ENCODE assay signal across 1 cellular context in the genomic region with DNA sequence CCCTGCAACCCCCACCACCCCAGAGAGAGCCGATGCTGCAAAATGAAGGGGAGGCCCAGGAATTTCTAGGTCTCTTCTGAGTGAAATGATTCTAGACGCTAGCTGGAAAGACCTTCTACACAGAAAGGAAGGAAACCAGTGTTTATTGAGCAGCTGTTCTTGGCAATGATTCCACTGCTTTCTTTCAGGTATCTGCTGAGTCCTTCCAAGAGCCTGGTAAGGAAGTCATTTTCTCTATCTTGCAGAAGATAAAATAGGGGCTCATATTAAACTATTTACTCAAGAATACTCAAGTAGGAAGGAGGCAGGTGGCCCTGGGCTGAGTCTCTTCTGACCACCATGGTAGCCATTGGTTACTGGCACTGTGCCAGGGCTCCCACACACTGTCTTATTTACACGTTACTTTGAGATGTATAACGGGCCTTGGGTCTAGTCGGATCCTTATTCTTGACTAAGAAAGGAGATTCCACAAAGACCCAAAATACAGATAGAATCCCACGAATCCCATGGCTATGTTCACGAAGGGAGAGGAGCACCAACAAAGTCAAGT.
TF ChIP-seq lines count a peak whose summit lies in the region.

No MANE protein-coding gene starts in this region.

TF ChIP-seq in GM23338, 12 proteins besides CTCF, POLR2A, EP300 and RAD21 (continued from another document):
- TF ChIP-seq REST (IDR thresholded peaks at IDR 0.05; ENCODE audit: unreplicated experiment) (no peak), EZH2phosphoT487 (IDR thresholded peaks at IDR 0.05; ENCODE audit: unreplicated experiment) (no peak), JUNB (IDR thresholded peaks at IDR 0.05; ENCODE audit: unreplicated experiment) (no peak), ZNF114 (CRISPR knock-in tag; IDR thresholded peaks at IDR 0.05) (no peak), EZH2 (IDR thresholded peaks at IDR 0.05; ENCODE audit: low read depth, unreplicated experiment) (no peak), NANOG (IDR thresholded peaks at IDR 0.05; ENCODE audit: borderline replicate concordance) (no peak), POLR2AphosphoS5 (IDR thresholded peaks at IDR 0.05; ENCODE audit: low read depth) (no peak), ZNF331 (CRISPR knock-in tag; IDR thresholded peaks at IDR 0.05; ENCODE audit: low read depth) (no peak), CREB1 (CRISPR knock-in tag; IDR thresholded peaks at IDR 0.05; ENCODE audit: low read depth) (no peak), ETS1 (IDR thresholded peaks at IDR 0.05) (no peak)
